Comparison of ENCODE assay signal across 8 cellular contexts in genomic region chr11:108417559-108417958, GRCh38. TPM values are rescaled to one million over a fixed set of nuclear protein-coding genes. Genes with fewer than 3 reads are reported as not detected.
DNase-seq lines count a peak whose midpoint lies in the region; ATAC-seq, FAIRE-seq and TF ChIP-seq lines count a peak whose summit lies in the region.
"Not testable (repeated sequence)": the region's sequence is repeated elsewhere in the genome, so short reads cannot be mapped to it uniquely, and the experiment has no call there.

No MANE protein-coding gene starts in this region.

- not testable (repeated sequence) for H3K27ac Mint-ChIP-seq in activated CD4-positive, alpha-beta T cell treated with anti-CD3 and anti-CD28 coated beads, Interleukin-2, amount 10 ng/mL, durations not matched to agents 24 days and 14 days

- intact Hi-C loops in PC-3 (cut with micrococcal nuclease) (loop anchor here (1.0 to 5.0 kb wide), 4 partner anchors 80 to 238 kb away; partner anchors contain the start of genes EXPH5 and POGLUT3), mammary epithelial cell (cut with micrococcal nuclease) (loop anchor here (1.0 kb wide), 1 partner anchor 231 kb away; no protein-coding TSS in a partner anchor), left cardiac atrium (cut with DNase I) (loop anchor here in 1 of 2 donors (5.0 kb wide), 1 partner anchor 240 kb away; no protein-coding TSS in a partner anchor)
- intact Hi-C loops in activated CD4-positive, alpha-beta T cell treated with anti-CD3 and anti-CD28 coated beads, Interleukin-2, amount 10 ng/mL, durations not matched to agents 24 days and 14 days (cut with micrococcal nuclease), result loop anchor here (1.0 kb wide), 1 partner anchor 231 kb away; no protein-coding TSS in a partner anchor
- intact Hi-C loops in prostate gland (cut with DNase I), result not testable (repeated sequence)

- not testable (repeated sequence) for H3K4me1 Mint-ChIP-seq in activated CD4-positive, alpha-beta T cell treated with anti-CD3 and anti-CD28 coated beads, Interleukin-2, amount 10 ng/mL, durations not matched to agents 24 days and 14 days

- H3K27me3 ChIP-seq in PC-3 (ENCODE audit: low read length); mammary epithelial cell (ENCODE audit: insufficient read depth, low read length); prostate gland (replicated peaks; ENCODE audit: insufficient read depth): not testable (repeated sequence)

- H3K4me3 ChIP-seq in A549; Jurkat, Clone E6-1 (ENCODE audit: low read length); PC-3 (ENCODE audit: low read length); mammary epithelial cell (replicated peaks in 1 of 3; ENCODE audit: insufficient read depth in 1 of 3, low read depth in 2 of 3, low read length in 3 of 3); prostate gland: not testable (repeated sequence)

- H3K9me2 ChIP-seq in PC-3 (replicated peaks; ENCODE audit: low read length), result not testable (repeated sequence)

- H3K4me2 ChIP-seq in A549; PC-3 (ENCODE audit: low read length); mammary epithelial cell (ENCODE audit: insufficient read depth, low read depth, low read length): not testable (repeated sequence)

- H3K27ac ChIP-seq in A549; PC-3 (ENCODE audit: low read length); mammary epithelial cell (ENCODE audit: insufficient read depth, low read depth, low read length); prostate gland: not testable (repeated sequence)

- not testable (repeated sequence) for H3K9me3 ChIP-seq in A549; PC-3 (ENCODE audit: low read length); mammary epithelial cell (replicated peaks; ENCODE audit: insufficient read depth, low read length); prostate gland

- not testable (repeated sequence) for H3K9me3 Mint-ChIP-seq in activated CD4-positive, alpha-beta T cell treated with anti-CD3 and anti-CD28 coated beads, Interleukin-2, amount 10 ng/mL, durations not matched to agents 24 days and 14 days

- H3K4me3 Mint-ChIP-seq in activated CD4-positive, alpha-beta T cell treated with anti-CD3 and anti-CD28 coated beads, Interleukin-2, amount 10 ng/mL, durations not matched to agents 24 days and 14 days, result not testable (repeated sequence)

- H3K9ac ChIP-seq in PC-3 (ENCODE audit: low read length); mammary epithelial cell (ENCODE audit: insufficient read depth, low read length): not testable (repeated sequence)

- WGBS in A549 (ENCODE audit: missing lambda C conversion rate), result 57% methylated on average over 2 of the region's 2 CpGs
- 38% methylated on average over 2 of the region's 2 CpGs for WGBS in mammary epithelial cell (ENCODE audit: low coverage, missing lambda C conversion rate)
- WGBS in prostate gland, result 53% methylated on average over 2 of the region's 2 CpGs

- not testable (repeated sequence) for TF ChIP-seq POLR2A in A549 (IDR thresholded peaks at IDR 0.05; ENCODE audit: low read length); prostate gland (IDR thresholded peaks at IDR 0.05)

- ATAC-seq in A549 (peak in 1 of 2 experiments; percentile 47; a peak in 2 of 6 replicates), PC-3 (peak; percentile 66)
- ATAC-seq in left cardiac atrium, result not testable (repeated sequence)

- TF ChIP-seq EP300 in A549 (IDR thresholded peaks at IDR 0.05), result not testable (repeated sequence)

- H2AFZ ChIP-seq in PC-3 (ENCODE audit: low read length); mammary epithelial cell (ENCODE audit: low read depth, low read length): not testable (repeated sequence)

- H3K4me1 ChIP-seq in A549; PC-3 (ENCODE audit: insufficient read depth, low read length); mammary epithelial cell (ENCODE audit: insufficient read depth, low read length); prostate gland (replicated peaks): not testable (repeated sequence)

- in situ Hi-C loops in mammary epithelial cell (cut with MboI; ENCODE audit: low sequenced_read_pairs in 2 of 2), result loop anchor here in 1 of 2 donors (10.0 kb wide), 1 partner anchor 227 kb away; no protein-coding TSS in a partner anchor

- not testable (repeated sequence) for H3K36me3 Mint-ChIP-seq in activated CD4-positive, alpha-beta T cell treated with anti-CD3 and anti-CD28 coated beads, Interleukin-2, amount 10 ng/mL, durations not matched to agents 24 days and 14 days (ENCODE audit: low read depth)

- TF ChIP-seq CTCF in A549 (IDR thresholded peaks at IDR 0.05) (peak; percentile 27; the same call in 2 of the 3 replicates), GM10248 (IDR thresholded peaks at IDR 0.05; ENCODE audit: control extremely low read depth, extremely low read depth, low read depth, missing control alignments) (peak; percentile 44), PC-3 (conservative IDR thresholded peaks at IDR 0.05; ENCODE audit: low read depth, low read length) (peak; percentile 76), mammary epithelial cell (conservative IDR thresholded peaks at IDR 0.05 in 1 of 2, IDR thresholded peaks at IDR 0.05 in 1 of 2; ENCODE audit: extremely low read depth in 1 of 2, insufficient read depth in 1 of 2, low read depth in 1 of 2, low read length in 2 of 2) (peak; percentile 24 to 59), prostate gland (IDR thresholded peaks at IDR 0.05) (peak in 3 of 4 experiments; percentile 9 to 34 (median 34))

- H3F3A ChIP-seq in PC-3 (ENCODE audit: low read length, unreplicated experiment), result not testable (repeated sequence)

- not testable (repeated sequence) for FAIRE-seq in A549 (lab: Jason Lieb, UNC)

- not testable (repeated sequence) for H3K36me3 ChIP-seq in PC-3 (ENCODE audit: low read depth, low read length); mammary epithelial cell (ENCODE audit: insufficient read depth, low read length); prostate gland

- H3K27me3 Mint-ChIP-seq in activated CD4-positive, alpha-beta T cell treated with anti-CD3 and anti-CD28 coated beads, Interleukin-2, amount 10 ng/mL, durations not matched to agents 24 days and 14 days, result not testable (repeated sequence)

- CTCF ChIA-PET in A549 (lab: Yijun Ruan, JAX), result interaction anchor here (0.6 to 1.0 kb wide), 4 partner anchors 11 to 1514 kb away, joined by 3 read pairs; no protein-coding TSS in a partner anchor
- CTCF ChIA-PET in GM10248 (lab: Yijun Ruan, JAX); PC-3 (lab: Charles Lee); mammary epithelial cell (lab: Charles Lee; ENCODE audit: low non-redundant PET): not testable (repeated sequence)

- dilution Hi-C loops in mammary epithelial cell (cut with HindIII; ENCODE audit: low sequenced_read_pairs), result not testable (repeated sequence)

- POLR2A ChIA-PET in A549 (lab: Yijun Ruan, JAX); GM10248 (lab: Yijun Ruan, JAX); PC-3 (lab: Charles Lee; ENCODE audit: unreplicated experiment): not testable (repeated sequence)

- TF ChIP-seq RAD21 in A549 (conservative IDR thresholded peaks at IDR 0.05 in 1 of 2, IDR thresholded peaks at IDR 0.05 in 1 of 2), result peak in 1 of 2 experiments; percentile 47; a peak in 2 of 5 replicates

- peak in 1 of 2 experiments; percentile 29 for DNase-seq in A549 (ENCODE audit: low read depth in 1 of 2, low spot score in 1 of 2)
- DNase-seq in GM10248 (ENCODE audit: extremely low spot score), result not testable (repeated sequence)
- peak; percentile 7 for DNase-seq in Jurkat, Clone E6-1 (ENCODE audit: low read depth, low spot score)
- peak; percentile 69 for DNase-seq in PC-3
- DNase-seq in activated CD4-positive, alpha-beta T cell treated with anti-CD3 and anti-CD28 coated beads, Interleukin-2, amount 10 ng/mL, durations not matched to agents 24 days and 14 days, result peak; percentile 73
- peak; percentile 12 for DNase-seq in mammary epithelial cell
- peak; percentile 24 for DNase-seq in left cardiac atrium
- DNase-seq in prostate gland (ENCODE audit: low spot score), result peak; percentile 10

- not testable (repeated sequence) for H4K20me1 ChIP-seq in PC-3 (ENCODE audit: low read length); mammary epithelial cell (ENCODE audit: insufficient read depth, low read length)

- H3K79me2 ChIP-seq in PC-3 (ENCODE audit: low read length); mammary epithelial cell (ENCODE audit: insufficient read depth, low read length): not testable (repeated sequence)

- not testable (repeated sequence) for BruUV-seq in PC-3 (replicated peaks; lab: Mats Ljungman, UMichigan); mammary epithelial cell (replicated peaks; lab: Mats Ljungman, UMichigan)

TF ChIP-seq in A549, 52 proteins besides CTCF, POLR2A, EP300 and RAD21:
- TF ChIP-seq SMC3 (IDR thresholded peaks at IDR 0.05), result peak; percentile 38
TF ChIP-seq in A549: peak in this region for 1; not testable (repeated sequence) for 51.

RNA-seq across cellular contexts. Expression of gene C11orf65, which starts 49.8 kb away (rescaled TPM):
- polyA plus RNA-seq in A549 (2011; rRNA removed) (0.24 and 0.72 TPM in 2 replicates), A549 (2017; fragmentation: RNase III; extraction: RNeasy Plus Mini Kit Qiagen cat#74134 plus additional on column Dnase treatment) (0.16 to 0.38 TPM (median 0.19 TPM) in 3 replicates), mammary epithelial cell (0.20 TPM)
- 0.04 and 0.08 TPM in 2 replicates for polyA plus RNA-seq in A549 (2012; cell fraction: cytosol; rRNA removed)
- polyA plus RNA-seq in A549 (2012; cell fraction: nucleus; rRNA removed), result 0.02 TPM in 2 replicates
- 0.19 TPM in 1 of 2 replicates, not detected in the other for polyA minus RNA-seq in A549 (2011; rRNA and poly(A)+ RNA removed)
- polyA plus RNA-seq in Jurkat, Clone E6-1 (2012; ENCODE audit: insufficient read depth, insufficient read length), result not detected
- total RNA-seq in PC-3 (2014; rRNA removed) (0.62 and 2.7 TPM in 2 replicates), mammary epithelial cell (1 to 10 TPM in 1 of 2 donors, under 1 TPM in 1; 0.67 to 1.1 TPM), left cardiac atrium (under 1 TPM; 0.18 to 0.94 TPM), prostate gland (1 to 10 TPM in 1 of 2 donors, under 1 TPM in 1; 0.18 to 4.3 TPM)
- 0.30 and 0.40 TPM in 2 replicates for total RNA-seq in activated CD4-positive, alpha-beta T cell treated with anti-CD3 and anti-CD28 coated beads, Interleukin-2, amount 10 ng/mL, durations not matched to agents 24 days and 14 days
- not detected for polyA minus RNA-seq in mammary epithelial cell
